In the genomic region with DNA sequence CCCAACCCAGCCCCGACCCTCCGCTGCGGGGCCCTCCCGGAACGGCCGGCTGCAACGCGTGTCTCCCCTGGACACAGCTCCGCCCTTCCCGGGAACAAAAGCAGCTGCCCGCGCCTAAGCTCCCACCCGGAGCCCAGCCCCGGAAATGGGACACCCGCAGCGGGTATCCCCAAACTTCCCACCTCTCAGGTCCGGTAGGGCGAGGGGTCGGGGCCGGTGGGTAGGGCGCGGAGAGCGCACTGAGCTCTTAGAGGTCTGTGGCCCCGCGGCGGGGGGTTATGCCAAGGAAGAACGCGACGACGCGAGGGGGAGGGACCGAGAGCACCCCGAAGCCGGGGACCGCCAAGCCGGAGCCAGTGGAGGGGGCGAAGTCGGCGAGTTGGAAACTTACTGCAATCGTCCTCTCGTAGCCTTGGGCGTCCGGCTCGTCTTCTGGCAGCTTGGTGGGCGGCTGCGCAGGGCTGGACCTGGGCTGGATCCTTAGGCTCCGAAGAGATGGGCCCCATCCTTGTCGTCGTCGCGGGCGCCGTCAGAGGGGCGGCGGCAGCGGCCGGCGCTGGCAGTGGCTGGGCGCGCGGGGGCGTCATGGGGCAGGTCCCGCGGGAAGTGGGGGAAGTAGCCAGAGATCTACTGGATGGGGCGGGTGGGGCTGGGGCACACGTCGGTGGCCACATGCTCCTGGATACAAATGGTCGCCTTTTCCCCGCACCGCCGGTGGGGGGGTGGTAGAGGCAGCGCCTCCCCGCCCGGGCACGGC, we compare ENCODE assay signal across 9 cellular contexts. TPM values are rescaled to one million over a fixed set of nuclear protein-coding genes. Genes with fewer than 3 reads are reported as not detected.
DNase-seq lines count a peak whose midpoint lies in the region; TF ChIP-seq lines count a peak whose summit lies in the region.
"Had no signal": no experiment of that assay in that cellular context is flagged by ENCODE, and none has a peak within 500 bp of the region (broad histone marks: within the 10 kb centered on the region; RNA-seq: fewer than 3 reads in every experiment).

No MANE protein-coding gene starts in this region.

- no peak for TF ChIP-seq POLR2A in esophagus squamous epithelium (IDR thresholded peaks at IDR 0.05)

- no peak overlapping the region for H3K4me2 ChIP-seq in MM.1S (ENCODE audit: low read depth, low read length)

- H4K20me1 ChIP-seq in MM.1S (ENCODE audit: insufficient read depth, low read length): no peaks in the 10 kb centered on the region

- no peaks in the 10 kb centered on the region for H3K36me3 ChIP-seq in esophagus squamous epithelium
- H3K36me3 ChIP-seq in MM.1S (replicated peaks; ENCODE audit: insufficient read depth, low read length): no peaks in the 10 kb centered on the region

- WGBS in esophagus squamous epithelium, 2 donors: 0% methylated on average over 2 of the region's 75 CpGs; no CpG with 5 or more reads in 1 of the 2 donors

- no peak overlapping the region for H3K9ac ChIP-seq in MM.1S (ENCODE audit: low read length)

- TF ChIP-seq CTCF in esophagus squamous epithelium (IDR thresholded peaks at IDR 0.05) (no peak), nephron (IDR thresholded peaks at IDR 0.05; ENCODE audit: unreplicated experiment in 3 of 3) (no peak), MM.1S (IDR thresholded peaks at IDR 0.05; ENCODE audit: low read length) (no peak)

- H3K4me3 ChIP-seq in esophagus squamous epithelium (peak overlapping the region; percentile 35 to 71 (median 50)), MM.1S (ENCODE audit: low read length) (no peak overlapping the region)
- H3K4me3 ChIP-seq: GM12878 had no signal

- H3K36me3 Mint-ChIP-seq in nephron (ENCODE audit: low read depth): no peaks in the 10 kb centered on the region

- intact Hi-C loops in esophagus squamous epithelium (cut with DNase I): no loop called here

- DNase-seq in AG08396 (ENCODE audit: low spot score): peak; percentile 54
- DNase-seq in NCI-H2227 (lab: John Stamatoyannopoulos, UW; ENCODE audit: unreplicated experiment): peak; percentile 36
- no peak for DNase-seq in esophagus squamous epithelium (lab: John Stamatoyannopoulos, UW)
- no peak for DNase-seq in NCI-H2107 treated with DMSO at 0.1 percent for 48 hours (lab: John Stamatoyannopoulos, UW; ENCODE audit: unreplicated experiment)
- DNase-seq in occipital lobe (lab: John Stamatoyannopoulos, UW): no peak
- DNase-seq in stimulated activated CD4-positive, alpha-beta T cell treated with anti-CD3 and anti-CD28 coated beads, Interleukin-2, amount 100 ng/mL, for 48 hours: no peak
- no peak for DNase-seq in MM.1S

- no peak overlapping the region for H2AFZ ChIP-seq in MM.1S (ENCODE audit: low read length)

- H3K79me2 ChIP-seq in MM.1S (ENCODE audit: low read length): no peaks in the 10 kb centered on the region

- H3K9me3 ChIP-seq in esophagus squamous epithelium (no peaks in the 10 kb centered on the region), MM.1S (replicated peaks; ENCODE audit: insufficient read depth, low read length) (no peaks in the 10 kb centered on the region)

- peak overlapping the region; percentile 81 to 89 (median 85) for H3K4me3 Mint-ChIP-seq in nephron

- H3K27me3 Mint-ChIP-seq in nephron (ENCODE audit: low read depth): peaks cover 24% of the 10 kb centered on the region

- peak overlapping the region in 3 of 4 donors; percentile 6 to 47 (median 24) for H3K27ac ChIP-seq in esophagus squamous epithelium
- H3K27ac ChIP-seq in MM.1S (ENCODE audit: low read length): no peak overlapping the region

- H3K27ac Mint-ChIP-seq in nephron: no peak overlapping the region

- H3K4me1 Mint-ChIP-seq in nephron: peaks cover 42% of the 10 kb centered on the region

- H3K4me1 ChIP-seq in esophagus squamous epithelium (peaks cover 6 to 16% (median 13%) of the 10 kb centered on the region in 3 donors), MM.1S (ENCODE audit: low read length) (no peaks in the 10 kb centered on the region)

- no peaks in the 10 kb centered on the region for H3K9me3 Mint-ChIP-seq in nephron

- H3K9me2 ChIP-seq in MM.1S (replicated peaks; ENCODE audit: insufficient read depth, low read length): no peaks in the 10 kb centered on the region

- H3F3A ChIP-seq in MM.1S (ENCODE audit: insufficient read depth, low read length): no peaks in the 10 kb centered on the region

- H3K27me3 ChIP-seq in esophagus squamous epithelium (peaks cover 0 to 51% (median 0%) of the 10 kb centered on the region in 4 donors), MM.1S (replicated peaks; ENCODE audit: insufficient read depth, low read length) (peaks cover 5% of the 10 kb centered on the region)

RNA-seq across cellular contexts. Expression of a gene that starts 6.9 kb away (rescaled TPM):
- total RNA-seq in esophagus squamous epithelium: under 1 TPM in 2 of 4 donors, not detected in 2; under 0.01 to 0.09 TPM
- 0.16 TPM for total RNA-seq in occipital lobe

RNA-seq across cellular contexts. Expression of a gene that starts 11.1 kb away (rescaled TPM):
- total RNA-seq in esophagus squamous epithelium (1 to 10 TPM; 4.5 to 7.8 (median 5.8) TPM), occipital lobe (14.3 TPM)

RNA-seq across cellular contexts. Expression of a gene that starts 44.5 kb away (rescaled TPM):
- total RNA-seq in esophagus squamous epithelium (1 to 10 TPM; 1.4 to 6.1 (median 2.3) TPM), occipital lobe (9.8 TPM)

Comparison
In these comparisons a context has a peak if more than half of its experiments do, and no peak if none do; other contexts are left out.
1. DNase-seq: peak in AG08396 (single experiment) and NCI-H2227 (single experiment); none in esophagus squamous epithelium (single experiment), NCI-H2107 treated with DMSO at 0.1 percent for 48 hours (single experiment), occipital lobe (single experiment), stimulated activated CD4-positive, alpha-beta T cell treated with anti-CD3 and anti-CD28 coated beads, Interleukin-2, amount 100 ng/mL, for 48 hours (0 of 2) and MM.1S (single experiment).